In genomic region chr6:151637814-151638213, GRCh38 we compare ENCODE assay signal across 9 cellular contexts.
"Had no signal": no experiment of that assay in that cellular context is flagged by ENCODE, and none has a peak within 500 bp of the region (broad histone marks: within the 10 kb centered on the region; RNA-seq: fewer than 3 reads in every experiment).

No MANE protein-coding gene starts in this region.

- H3K4me1 ChIP-seq: HAP-1 had no signal

- H3K9me3 ChIP-seq: HAP-1 had no signal

- H3K4me2 ChIP-seq: GM23338, KMS-11 had no signal

- H3K4me3 ChIP-seq: GM23338, HAP-1 had no signal

- H3K36me3 ChIP-seq: HAP-1 had no signal

- DNase-seq: H7, IMR-90, Karpas-422, KBM-7 had no signal

- H3K27ac ChIP-seq: HL-60, KMS-11 had no signal

- ATAC-seq: GM23338, HCT116 had no signal

- H3K9ac ChIP-seq: KMS-11 had no signal
